ENCODE assay signal across 9 cellular contexts in the genomic region with DNA sequence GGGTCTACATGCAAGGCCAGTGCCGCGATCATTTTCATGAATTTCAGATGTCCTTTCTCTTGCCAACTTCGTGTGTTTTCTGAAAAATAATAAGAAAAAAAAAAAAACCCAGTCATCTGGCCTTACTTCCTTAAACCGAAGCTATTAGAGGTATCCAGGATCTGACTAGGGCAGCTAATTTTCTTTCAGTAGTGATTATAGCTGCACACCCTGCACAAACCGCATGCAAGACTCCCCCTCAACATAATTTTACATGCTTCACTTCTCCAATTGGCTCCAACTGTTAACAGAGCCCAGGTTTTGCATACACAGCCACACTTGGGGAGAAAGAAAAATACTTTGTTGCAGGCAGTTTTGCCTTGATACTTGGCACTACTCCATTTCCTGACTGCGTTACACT. TPM values are rescaled to one million over a fixed set of nuclear protein-coding genes. Genes with fewer than 3 reads are reported as not detected.
DNase-seq lines count a peak whose midpoint lies in the region; ATAC-seq lines count a peak whose summit lies in the region.
"Had no signal": no experiment of that assay in that cellular context is flagged by ENCODE, and none has a peak within 500 bp of the region (broad histone marks: within the 10 kb centered on the region; RNA-seq: fewer than 3 reads in every experiment).

No MANE protein-coding gene starts in this region.

- DNase-seq in left kidney (ENCODE audit: low read depth, low spot score), result peak; percentile 23
- DNase-seq in mucosa of gallbladder (ENCODE audit: low spot score), result no peak
- no peak for DNase-seq in LoVo (ENCODE audit: low spot score)
- no peak for DNase-seq in NCI-H128 (lab: John Stamatoyannopoulos, UW; ENCODE audit: unreplicated experiment)
- no peak for DNase-seq in SK-N-DZ (ENCODE audit: low spot score)
- DNase-seq: NCI-H2029 treated with DMSO at 0.1 percent for 48 hours had no signal

- no peaks in the 10 kb centered on the region for H3K36me3 ChIP-seq in KOPT-K1 (ENCODE audit: insufficient read depth, low read length)

- ATAC-seq in GM18858 (IDR thresholded peaks at IDR 0.05; ENCODE audit: unreplicated experiment) (peak; percentile 61), HG02623 (IDR thresholded peaks at IDR 0.05; ENCODE audit: unreplicated experiment) (peak; percentile 62)

- H3K27ac ChIP-seq in KOPT-K1 (ENCODE audit: low read depth, low read length, poor library complexity, severe bottlenecking), result peak overlapping the region; percentile 88

- H3K9me3 ChIP-seq in KOPT-K1 (ENCODE audit: insufficient read depth, low read length, poor library complexity, severe bottlenecking), result peaks cover 8% of the 10 kb centered on the region

RNA-seq across cellular contexts. Expression of gene F13A1, which starts 11.8 kb away (rescaled TPM):
- total RNA-seq in mucosa of gallbladder, result 55.1 TPM
- not detected in 2 replicates for polyA plus RNA-seq in SK-N-DZ (2014; cell fraction: cytosol; rRNA removed)
- not detected in 2 replicates for polyA plus RNA-seq in SK-N-DZ (2014; cell fraction: nucleus; rRNA removed)
